ENCODE assay signal across 8 cellular contexts in the genomic region with DNA sequence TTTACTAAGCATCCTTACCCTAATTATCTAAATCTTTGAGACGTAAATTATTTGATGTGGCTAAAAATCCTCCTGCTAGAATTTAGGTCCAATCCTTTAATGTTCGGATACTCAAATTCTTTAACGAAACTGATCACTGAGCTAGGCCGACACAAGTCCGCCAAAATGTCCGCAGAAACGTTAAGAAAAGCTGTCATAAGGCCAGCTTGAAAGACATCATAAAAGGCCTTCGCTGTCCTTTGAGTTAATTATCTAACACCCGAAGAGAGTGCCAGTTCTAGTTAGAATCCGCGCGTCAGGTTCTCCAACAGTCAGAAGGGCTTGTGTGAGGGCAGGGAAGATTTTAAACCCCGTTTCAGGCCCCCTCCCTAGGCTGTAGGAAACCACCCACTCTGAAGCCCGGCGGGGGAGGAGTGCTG. TPM values are rescaled to one million over a fixed set of nuclear protein-coding genes. Genes with fewer than 3 reads are reported as not detected.
A peak's percentile ranks its signal among the peaks of the same experiment; 100 is the strongest.
DNase-seq lines count a peak whose midpoint lies in the region; ATAC-seq and TF ChIP-seq lines count a peak whose summit lies in the region.

No MANE protein-coding gene starts in this region.

- no peak for DNase-seq in activated naive CD4-positive, alpha-beta T cell treated with anti-CD3 and anti-CD28 coated beads, Interleukin-2, amount 10 ng/mL, durations not matched to agents 7 days and 5 days
- DNase-seq in activated naive CD4-positive, alpha-beta T cell treated with anti-CD3 and anti-CD28 coated beads, Interleukin-2, amount 50 U/mL, for 16 hours, result no peak
- DNase-seq in activated B cell treated with CpG ODN at 0.5 μM for 24 hours (no peak), hepatic stellate cell (ENCODE audit: low spot score) (peak; percentile 86), H4 (ENCODE audit: low spot score) (no peak)

- H3K4me3 Mint-ChIP-seq in activated naive CD4-positive, alpha-beta T cell treated with anti-CD3 and anti-CD28 coated beads, Interleukin-2, amount 10 ng/mL, durations not matched to agents 7 days and 5 days, result peak overlapping the region; percentile 83
- peak overlapping the region; percentile 94 for H3K4me3 Mint-ChIP-seq in activated B cell treated with CpG ODN at 0.5 μM for 24 hours

- H3K9ac ChIP-seq in skeletal muscle tissue (ENCODE audit: low read depth in 1 of 3, low read length in 3 of 3), result peak overlapping the region; percentile 99

- no peak for TF ChIP-seq CTCF in activated B cell treated with CpG ODN at 0.5 μM for 24 hours (IDR thresholded peaks at IDR 0.05)

- no peaks in the 10 kb centered on the region for H3K27me3 ChIP-seq in skeletal muscle tissue (ENCODE audit: control insufficient read depth in 3 of 3, insufficient read depth in 3 of 3, low read length in 3 of 3)

- intact Hi-C loops in activated B cell treated with CpG ODN at 0.5 μM for 24 hours (cut with micrococcal nuclease), result loop anchor here (1.0 to 10.0 kb wide), 12 partner anchors 23 to 1767 kb away; a partner anchor contains a TSS

- peaks cover 13% of the 10 kb centered on the region for H3K36me3 Mint-ChIP-seq in activated naive CD4-positive, alpha-beta T cell treated with anti-CD3 and anti-CD28 coated beads, Interleukin-2, amount 10 ng/mL, durations not matched to agents 7 days and 5 days
- H3K36me3 Mint-ChIP-seq in activated B cell treated with CpG ODN at 0.5 μM for 24 hours (ENCODE audit: low read depth), result peaks cover 23% of the 10 kb centered on the region

- peaks cover 7% of the 10 kb centered on the region for H3K27me3 Mint-ChIP-seq in activated naive CD4-positive, alpha-beta T cell treated with anti-CD3 and anti-CD28 coated beads, Interleukin-2, amount 10 ng/mL, durations not matched to agents 7 days and 5 days
- no peaks in the 10 kb centered on the region for H3K27me3 Mint-ChIP-seq in activated B cell treated with CpG ODN at 0.5 μM for 24 hours

- no peaks in the 10 kb centered on the region for H3K36me3 ChIP-seq in skeletal muscle tissue (ENCODE audit: control insufficient read depth in 3 of 3, insufficient read depth in 3 of 3, low read length in 3 of 3)

- peak overlapping the region; percentile 95 for H3K27ac Mint-ChIP-seq in activated naive CD4-positive, alpha-beta T cell treated with anti-CD3 and anti-CD28 coated beads, Interleukin-2, amount 10 ng/mL, durations not matched to agents 7 days and 5 days
- peak overlapping the region; percentile 98 for H3K27ac Mint-ChIP-seq in activated B cell treated with CpG ODN at 0.5 μM for 24 hours

- POLR2A ChIA-PET in activated B cell treated with CpG ODN at 0.5 μM for 24 hours (lab: Charles Lee), result interaction anchor here (0.5 to 6.2 kb wide), 33 partner anchors 9 to 987 kb away, joined by 3 to 116 read pairs (median 5); a partner anchor contains a TSS

- H3K9me3 ChIP-seq in skeletal muscle tissue (ENCODE audit: control insufficient read depth in 3 of 3, low read length in 3 of 3), result no peaks in the 10 kb centered on the region

- peak overlapping the region; percentile 92 to 98 (median 96) for H3K4me3 ChIP-seq in skeletal muscle tissue (ENCODE audit: low read length in 3 of 3)

- peaks cover 14 to 24% (median 16%) of the 10 kb centered on the region in 3 donors for H3K4me1 ChIP-seq in skeletal muscle tissue (ENCODE audit: control insufficient read depth in 3 of 3, insufficient read depth in 3 of 3, low read length in 3 of 3)

- H3K4me1 Mint-ChIP-seq in activated naive CD4-positive, alpha-beta T cell treated with anti-CD3 and anti-CD28 coated beads, Interleukin-2, amount 10 ng/mL, durations not matched to agents 7 days and 5 days, result peaks cover 52% of the 10 kb centered on the region
- peaks cover 56% of the 10 kb centered on the region for H3K4me1 Mint-ChIP-seq in activated B cell treated with CpG ODN at 0.5 μM for 24 hours

- ATAC-seq in activated B cell treated with CpG ODN at 0.5 μM for 24 hours (ENCODE audit: low read depth) (no peak), GM21528 (IDR thresholded peaks at IDR 0.05; ENCODE audit: low FRiP score, unreplicated experiment) (no peak), GM18502 (IDR thresholded peaks at IDR 0.05; ENCODE audit: poor library complexity, unreplicated experiment) (no peak)

- CTCF ChIA-PET in activated naive CD4-positive, alpha-beta T cell treated with anti-CD3 and anti-CD28 coated beads, Interleukin-2, amount 10 ng/mL, durations not matched to agents 7 days and 5 days (lab: Charles Lee), result interaction anchor here (1.4 kb wide), 1 partner anchor 19 kb away, joined by 4 read pairs; no protein-coding TSS in a partner anchor
- CTCF ChIA-PET in activated B cell treated with CpG ODN at 0.5 μM for 24 hours (lab: Charles Lee), result interaction anchor here (1.0 to 1.5 kb wide), 5 partner anchors 23 to 241 kb away, joined by 3 to 4 read pairs (median 3); no protein-coding TSS in a partner anchor

- no peaks in the 10 kb centered on the region for H3K9me3 Mint-ChIP-seq in activated naive CD4-positive, alpha-beta T cell treated with anti-CD3 and anti-CD28 coated beads, Interleukin-2, amount 10 ng/mL, durations not matched to agents 7 days and 5 days
- H3K9me3 Mint-ChIP-seq in activated B cell treated with CpG ODN at 0.5 μM for 24 hours, result no peaks in the 10 kb centered on the region

- H3K27ac ChIP-seq in skeletal muscle tissue (ENCODE audit: low read depth, low read length), result peak overlapping the region; percentile 100

RNA-seq across cellular contexts. Expression of a gene that starts 0.8 kb away (rescaled TPM):
- total RNA-seq in activated B cell treated with CpG ODN at 0.5 μM for 24 hours, result 148 and 189 TPM in 2 replicates
- total RNA-seq in skeletal muscle tissue, result 236 TPM
- 362 and 385 TPM in 2 replicates for total RNA-seq in H4 (2014; rRNA removed; shearing (Covaris generic))

RNA-seq across cellular contexts. Expression of a gene that starts 53.5 kb away (rescaled TPM):
- total RNA-seq in activated B cell treated with CpG ODN at 0.5 μM for 24 hours, result 19.1 and 22.6 TPM in 2 replicates
- 54.3 TPM for total RNA-seq in skeletal muscle tissue
- 72.0 and 75.0 TPM in 2 replicates for total RNA-seq in H4 (2014; rRNA removed; shearing (Covaris generic))
